In genomic region chr6:155026366-155027045, GRCh38 we compare ENCODE assay signal across 1 cellular context.
TF ChIP-seq lines count a peak whose summit lies in the region.

No MANE protein-coding gene starts in this region.

TF ChIP-seq in WTC11, 78 proteins besides CTCF, POLR2A, EP300 and RAD21 (continued from another document):
- TF ChIP-seq STAT6 (CRISPR knock-in tag; conservative IDR thresholded peaks at IDR 0.05; ENCODE audit: low read depth), result no peak
- TF ChIP-seq ZBTB21 (CRISPR knock-in tag; IDR thresholded peaks at IDR 0.05; ENCODE audit: borderline replicate concordance), result no peak
- TF ChIP-seq MYBL2 (CRISPR knock-in tag; IDR thresholded peaks at IDR 0.05), result no peak
- no peak for TF ChIP-seq HMGA2 (CRISPR knock-in tag; IDR thresholded peaks at IDR 0.05)
- no peak for TF ChIP-seq OVOL2 (CRISPR knock-in tag; IDR thresholded peaks at IDR 0.05; ENCODE audit: borderline replicate concordance)
- TF ChIP-seq ZNF396 (CRISPR knock-in tag; IDR thresholded peaks at IDR 0.05; ENCODE audit: borderline replicate concordance), result no peak
